ENCODE assay signal across 1 cellular context in genomic region chr11:75565221-75565814, GRCh38.
TF ChIP-seq lines count a peak whose summit lies in the region.

No MANE protein-coding gene starts in this region.

TF ChIP-seq in SK-N-SH, 30 proteins besides CTCF, POLR2A, EP300 and RAD21 (continued from another document):
- TF ChIP-seq TCF12 (IDR thresholded peaks at IDR 0.05) (peak; percentile 23; the same call in 1 of the 2 replicates), FOXJ3 (CRISPR knock-in tag; IDR thresholded peaks at IDR 0.05) (no peak), MEF2A (IDR thresholded peaks at IDR 0.05; ENCODE audit: borderline replicate concordance, low read depth) (no peak), SIN3A (IDR thresholded peaks at IDR 0.05; ENCODE audit: borderline replicate concordance, low read depth, low read length) (no peak), NRF1 (IDR thresholded peaks at IDR 0.05; ENCODE audit: low read depth, low read length) (no peak), POLR2AphosphoS5 (IDR thresholded peaks at IDR 0.05; ENCODE audit: low read depth, low read length) (no peak), YY1 (IDR thresholded peaks at IDR 0.05; ENCODE audit: low read depth) (no peak), NFIC (IDR thresholded peaks at IDR 0.05; ENCODE audit: borderline replicate concordance) (peak; percentile 19; the same call in 1 of the 2 replicates), RCOR1 (IDR thresholded peaks at IDR 0.05; ENCODE audit: low read length) (no peak), TAF1 (IDR thresholded peaks at IDR 0.05; ENCODE audit: borderline replicate concordance, low read depth, low read length) (no peak), ELF1 (IDR thresholded peaks at IDR 0.05) (no peak), USF2 (IDR thresholded peaks at IDR 0.05; ENCODE audit: borderline replicate concordance, low read depth, low read length) (no peak), RFX5 (IDR thresholded peaks at IDR 0.05; ENCODE audit: low read length) (no peak), GABPA (IDR thresholded peaks at IDR 0.05; ENCODE audit: low read depth) (no peak), ZBTB33 (IDR thresholded peaks at IDR 0.05; ENCODE audit: borderline replicate concordance, low read depth) (no peak), RXRA (IDR thresholded peaks at IDR 0.05; ENCODE audit: borderline replicate concordance, low read depth) (peak; percentile 34; the same call in 1 of the 2 replicates), FOXM1 (IDR thresholded peaks at IDR 0.05; ENCODE audit: low read depth) (no peak), REST (IDR thresholded peaks at IDR 0.05; ENCODE audit: low read depth, low read length) (no peak), SMC3 (IDR thresholded peaks at IDR 0.05; ENCODE audit: low read depth, low read length) (no peak), EZH2phosphoT487 (IDR thresholded peaks at IDR 0.05; ENCODE audit: borderline replicate concordance, low read depth) (no peak), MXI1 (IDR thresholded peaks at IDR 0.05; ENCODE audit: low read depth, low read length) (no peak), GATA2 (CRISPR knock-in tag; IDR thresholded peaks at IDR 0.05) (no peak), FOSL2 (IDR thresholded peaks at IDR 0.05; ENCODE audit: borderline replicate concordance, low read depth) (peak; percentile 74), CHD2 (IDR thresholded peaks at IDR 0.05; ENCODE audit: low read length, partially characterized antibody) (no peak)
- TF ChIP-seq, protein P1, sequence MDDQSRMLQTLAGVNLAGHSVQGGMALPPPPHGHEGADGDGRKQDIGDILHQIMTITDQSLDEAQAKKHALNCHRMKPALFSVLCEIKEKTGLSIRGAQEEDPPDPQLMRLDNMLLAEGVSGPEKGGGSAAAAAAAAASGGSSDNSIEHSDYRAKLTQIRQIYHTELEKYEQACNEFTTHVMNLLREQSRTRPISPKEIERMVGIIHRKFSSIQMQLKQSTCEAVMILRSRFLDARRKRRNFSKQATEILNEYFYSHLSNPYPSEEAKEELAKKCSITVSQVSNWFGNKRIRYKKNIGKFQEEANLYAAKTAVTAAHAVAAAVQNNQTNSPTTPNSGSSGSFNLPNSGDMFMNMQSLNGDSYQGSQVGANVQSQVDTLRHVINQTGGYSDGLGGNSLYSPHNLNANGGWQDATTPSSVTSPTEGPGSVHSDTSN (IDR thresholded peaks at IDR 0.05): 0 out of 2 replicates have a peak, but pooled peaks have one; percentile 9
- TF ChIP-seq, protein P2, sequence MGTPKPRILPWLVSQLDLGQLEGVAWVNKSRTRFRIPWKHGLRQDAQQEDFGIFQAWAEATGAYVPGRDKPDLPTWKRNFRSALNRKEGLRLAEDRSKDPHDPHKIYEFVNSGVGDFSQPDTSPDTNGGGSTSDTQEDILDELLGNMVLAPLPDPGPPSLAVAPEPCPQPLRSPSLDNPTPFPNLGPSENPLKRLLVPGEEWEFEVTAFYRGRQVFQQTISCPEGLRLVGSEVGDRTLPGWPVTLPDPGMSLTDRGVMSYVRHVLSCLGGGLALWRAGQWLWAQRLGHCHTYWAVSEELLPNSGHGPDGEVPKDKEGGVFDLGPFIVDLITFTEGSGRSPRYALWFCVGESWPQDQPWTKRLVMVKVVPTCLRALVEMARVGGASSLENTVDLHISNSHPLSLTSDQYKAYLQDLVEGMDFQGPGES (IDR thresholded peaks at IDR 0.05; ENCODE audit: low read depth, low read length): no peak
- TF ChIP-seq, protein P3, sequence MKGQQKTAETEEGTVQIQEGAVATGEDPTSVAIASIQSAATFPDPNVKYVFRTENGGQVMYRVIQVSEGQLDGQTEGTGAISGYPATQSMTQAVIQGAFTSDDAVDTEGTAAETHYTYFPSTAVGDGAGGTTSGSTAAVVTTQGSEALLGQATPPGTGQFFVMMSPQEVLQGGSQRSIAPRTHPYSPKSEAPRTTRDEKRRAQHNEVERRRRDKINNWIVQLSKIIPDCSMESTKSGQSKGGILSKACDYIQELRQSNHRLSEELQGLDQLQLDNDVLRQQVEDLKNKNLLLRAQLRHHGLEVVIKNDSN (IDR thresholded peaks at IDR 0.05; ENCODE audit: borderline replicate concordance, low read depth): no peak
